10 cellular contexts compared by ENCODE assay signal in genomic region chr16:50549561-50549915, GRCh38. TPM values are rescaled to one million over a fixed set of nuclear protein-coding genes. Genes with fewer than 3 reads are reported as not detected.
DNase-seq lines count a peak whose midpoint lies in the region; ATAC-seq and TF ChIP-seq lines count a peak whose summit lies in the region.
"Had no signal": no experiment of that assay in that cellular context is flagged by ENCODE, and none has a peak within 500 bp of the region (broad histone marks: within the 10 kb centered on the region; RNA-seq: fewer than 3 reads in every experiment).

No MANE protein-coding gene starts in this region.

- H3K4me1 Mint-ChIP-seq in CD8-positive, alpha-beta T cell (ENCODE audit: low read depth) = peaks cover 33% of the 10 kb centered on the region
- H3K4me1 Mint-ChIP-seq in activated B cell treated with CpG ODN at 0.5 μM for 24 hours = peaks cover 7% of the 10 kb centered on the region

- H3K4me1 ChIP-seq in CD8-positive, alpha-beta T cell (ENCODE audit: insufficient read depth, low read length) = peaks cover 32% of the 10 kb centered on the region
- H3K4me1 ChIP-seq in iPS-18a (ENCODE audit: control insufficient read depth, low read depth, low read length) = no peaks in the 10 kb centered on the region
- H3K4me1 ChIP-seq in psoas muscle = no peaks in the 10 kb centered on the region
- H3K4me1 ChIP-seq in adrenal gland (replicated peaks in 1 of 2) = peaks cover 4 to 7% of the 10 kb centered on the region in 2 donors

- H3K9ac ChIP-seq in iPS-18a (ENCODE audit: low read length) = no peak overlapping the region

- peak overlapping the region; percentile 82 for H3K4me3 Mint-ChIP-seq in CD8-positive, alpha-beta T cell
- peak overlapping the region; percentile 66 for H3K4me3 Mint-ChIP-seq in activated B cell treated with CpG ODN at 0.5 μM for 24 hours

- no peak for TF ChIP-seq CTCF in CD8-positive, alpha-beta T cell (IDR thresholded peaks at IDR 0.05)
- no peak for TF ChIP-seq CTCF in activated B cell treated with CpG ODN at 0.5 μM for 24 hours (IDR thresholded peaks at IDR 0.05)
- no peak for TF ChIP-seq CTCF in psoas muscle (IDR thresholded peaks at IDR 0.05)
- TF ChIP-seq CTCF in adrenal gland (IDR thresholded peaks at IDR 0.05) = no peak

- CTCF ChIA-PET in CD8-positive, alpha-beta T cell (lab: Charles Lee) = interaction anchor here (1.0 kb wide), 1 partner anchor 180 kb away, joined by 3 read pairs; no protein-coding TSS in a partner anchor
- CTCF ChIA-PET in activated B cell treated with CpG ODN at 0.5 μM for 24 hours (lab: Charles Lee) = no interaction called here

- no peaks in the 10 kb centered on the region for H3K36me3 ChIP-seq in CD8-positive, alpha-beta T cell (ENCODE audit: insufficient read depth, low read length)
- H3K36me3 ChIP-seq in iPS-18a (ENCODE audit: control insufficient read depth, low read depth, low read length) = no peaks in the 10 kb centered on the region
- no peaks in the 10 kb centered on the region for H3K36me3 ChIP-seq in psoas muscle (ENCODE audit: insufficient read depth in 1 of 2, low read depth in 1 of 2)
- no peaks in the 10 kb centered on the region for H3K36me3 ChIP-seq in adrenal gland (replicated peaks in 1 of 2)

- intact Hi-C loops in CD8-positive, alpha-beta T cell (cut with DNase I, micrococcal nuclease) = loop anchor here (1.0 to 10.0 kb wide), 9 partner anchors 19 to 1085 kb away; partner anchors contain the start of genes ADCY7 (in 1 of the 2), CNEP1R1 (in 1 of the 2) and SNX20 (in 1 of the 2)
- intact Hi-C loops in activated B cell treated with CpG ODN at 0.5 μM for 24 hours (cut with micrococcal nuclease) = loop anchor here (2.0 to 10.0 kb wide), 4 partner anchors 133 to 522 kb away; partner anchors contain the start of genes CNEP1R1, SNX20 and TENT4B
- intact Hi-C loops in psoas muscle (cut with DNase I) = loop anchor here in 1 of 2 donors (5.0 to 10.0 kb wide), 2 partner anchors 118 to 255 kb away; no protein-coding TSS in a partner anchor
- intact Hi-C loops in adrenal gland (cut with DNase I) = loop anchor here in 1 of 2 donors (10.0 kb wide), 1 partner anchor 95 kb away; no protein-coding TSS in a partner anchor

- H3K27me3 ChIP-seq in CD8-positive, alpha-beta T cell (ENCODE audit: insufficient read depth, low read length) = no peaks in the 10 kb centered on the region
- H3K27me3 ChIP-seq in iPS-18a (ENCODE audit: control insufficient read depth, insufficient read depth, low read length) (peaks cover 52% of the 10 kb centered on the region), psoas muscle (ENCODE audit: insufficient read depth in 3 of 3, low read length in 2 of 3) (peaks cover 0 to 30% (median 4%) of the 10 kb centered on the region in 3 donors), adrenal gland (no peaks in the 10 kb centered on the region)

- H3K4me3 ChIP-seq in CD8-positive, alpha-beta T cell (ENCODE audit: low read depth, low read length) = no peak overlapping the region
- H3K4me3 ChIP-seq in iPS-18a (ENCODE audit: low read length) (peak overlapping the region; percentile 62), psoas muscle (peak overlapping the region; percentile 74), adrenal gland (peak overlapping the region in 1 of 4 donors; percentile 95)

- WGBS in psoas muscle, 3 donors = 65 to 75% (median 69%) methylated on average over 7 of the region's 7 CpGs
- 61 to 81% (median 74%) methylated on average over 7 of the region's 7 CpGs for WGBS in adrenal gland, 4 donors

- peak in 1 of 7 experiments; percentile 55 for DNase-seq in CD8-positive, alpha-beta T cell
- DNase-seq in activated B cell treated with CpG ODN at 0.5 μM for 24 hours (no peak), psoas muscle (no peak), OCI-M1 (lab: John Stamatoyannopoulos, UW) (no peak), NCI-H510A (lab: John Stamatoyannopoulos, UW) (no peak), adrenal gland (no peak)
- DNase-seq: RPMI8226 had no signal

- H3K36me3 Mint-ChIP-seq in CD8-positive, alpha-beta T cell = peaks cover 4% of the 10 kb centered on the region
- H3K36me3 Mint-ChIP-seq in activated B cell treated with CpG ODN at 0.5 μM for 24 hours (ENCODE audit: low read depth) = peaks cover 2% of the 10 kb centered on the region

- TF ChIP-seq POLR2A in adrenal gland (IDR thresholded peaks at IDR 0.05) = no peak

- no peaks in the 10 kb centered on the region for H3K9me3 ChIP-seq in CD8-positive, alpha-beta T cell (ENCODE audit: low read length)
- H3K9me3 ChIP-seq in iPS-18a (ENCODE audit: control insufficient read depth, low read depth, low read length) (no peaks in the 10 kb centered on the region), psoas muscle (no peaks in the 10 kb centered on the region), adrenal gland (replicated peaks in 1 of 3) (no peaks in the 10 kb centered on the region)

- no peaks in the 10 kb centered on the region for H3K9me3 Mint-ChIP-seq in CD8-positive, alpha-beta T cell
- no peaks in the 10 kb centered on the region for H3K9me3 Mint-ChIP-seq in activated B cell treated with CpG ODN at 0.5 μM for 24 hours

- POLR2A ChIA-PET in CD8-positive, alpha-beta T cell (lab: Charles Lee) = no interaction called here
- POLR2A ChIA-PET in activated B cell treated with CpG ODN at 0.5 μM for 24 hours (lab: Charles Lee) = no interaction called here

- no peak overlapping the region for H3K27ac ChIP-seq in CD8-positive, alpha-beta T cell (ENCODE audit: low read depth, low read length)
- H3K27ac ChIP-seq in iPS-18a (ENCODE audit: low read length) = no peak overlapping the region
- no peak overlapping the region for H3K27ac ChIP-seq in psoas muscle
- peak overlapping the region in 1 of 5 donors; percentile 63 for H3K27ac ChIP-seq in adrenal gland
- H3K27ac ChIP-seq: C4-2B had no signal

- peak overlapping the region; percentile 45 for H3K27ac Mint-ChIP-seq in CD8-positive, alpha-beta T cell
- no peak overlapping the region for H3K27ac Mint-ChIP-seq in activated B cell treated with CpG ODN at 0.5 μM for 24 hours

- no peaks in the 10 kb centered on the region for H3K27me3 Mint-ChIP-seq in CD8-positive, alpha-beta T cell (ENCODE audit: low read depth)
- peaks cover 11% of the 10 kb centered on the region for H3K27me3 Mint-ChIP-seq in activated B cell treated with CpG ODN at 0.5 μM for 24 hours

- no peak for ATAC-seq in CD8-positive, alpha-beta T cell
- ATAC-seq in activated B cell treated with CpG ODN at 0.5 μM for 24 hours (ENCODE audit: low read depth) = no peak
- no peak for ATAC-seq in psoas muscle
- no peak for ATAC-seq in GM21825 (IDR thresholded peaks at IDR 0.05; ENCODE audit: unreplicated experiment)

RNA-seq across cellular contexts. Expression of gene NKD1, which starts 1.3 kb away (rescaled TPM):
- total RNA-seq in CD8-positive, alpha-beta T cell = 1 to 10 TPM; 6.0 to 7.5 TPM
- total RNA-seq in activated B cell treated with CpG ODN at 0.5 μM for 24 hours (0.49 and 1.5 TPM in 2 replicates), psoas muscle (under 1 TPM; 0.22 to 0.45 (median 0.34) TPM), adrenal gland (1 to 10 TPM; 1.6 to 8.9 (median 7.2) TPM)
- polyA plus RNA-seq in psoas muscle (under 1 TPM; 0.04 to 0.16 (median 0.08) TPM), adrenal gland (1 to 10 TPM in 2 of 3 donors, under 1 TPM in 1; 0.84 to 1.8 (median 1.2) TPM)
